In the genomic region with DNA sequence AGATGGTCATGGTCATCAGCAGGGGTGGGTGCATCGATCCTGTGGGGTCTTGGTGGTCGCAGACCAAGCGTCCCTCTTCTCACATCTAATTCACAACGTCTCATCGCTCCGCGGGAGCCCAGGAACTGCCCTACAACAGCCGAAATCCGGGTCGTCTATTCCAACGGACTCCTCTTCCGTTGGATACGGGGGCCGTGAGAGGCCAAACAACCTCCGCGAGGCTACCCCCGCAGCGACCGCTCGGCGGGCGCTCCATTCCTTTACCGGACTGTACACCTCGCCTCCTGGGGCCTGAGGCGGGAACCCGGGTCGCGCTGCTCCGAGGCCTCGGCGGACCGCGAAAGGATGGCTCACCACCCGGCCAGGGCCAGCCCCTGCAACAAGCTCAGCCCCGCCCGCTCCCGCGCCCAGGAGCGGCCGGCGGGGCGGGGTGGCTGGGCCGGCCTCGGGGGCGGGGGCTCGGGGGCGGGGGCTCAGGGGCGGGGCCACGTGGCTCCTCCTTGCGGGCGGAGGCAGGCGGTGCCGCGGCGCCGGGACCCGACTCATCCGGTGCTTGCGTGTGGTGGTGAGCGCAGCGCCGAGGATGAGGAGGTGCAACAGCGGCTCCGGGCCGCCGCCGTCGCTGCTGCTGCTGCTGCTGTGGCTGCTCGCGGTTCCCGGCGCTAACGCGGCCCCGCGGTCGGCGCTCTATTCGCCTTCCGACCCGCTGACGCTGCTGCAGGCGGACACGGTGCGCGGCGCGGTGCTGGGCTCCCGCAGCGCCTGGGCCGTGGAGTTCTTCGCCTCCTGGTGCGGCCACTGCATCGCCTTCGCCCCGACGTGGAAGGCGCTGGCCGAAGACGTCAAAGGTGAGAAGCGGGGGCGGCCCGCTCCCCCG, we compare ENCODE assay signal across 8 cellular contexts. TPM values are rescaled to one million over a fixed set of nuclear protein-coding genes. Genes with fewer than 3 reads are reported as not detected.
DNase-seq lines count a peak whose midpoint lies in the region; TF ChIP-seq lines count a peak whose summit lies in the region.

A gene with protein sequence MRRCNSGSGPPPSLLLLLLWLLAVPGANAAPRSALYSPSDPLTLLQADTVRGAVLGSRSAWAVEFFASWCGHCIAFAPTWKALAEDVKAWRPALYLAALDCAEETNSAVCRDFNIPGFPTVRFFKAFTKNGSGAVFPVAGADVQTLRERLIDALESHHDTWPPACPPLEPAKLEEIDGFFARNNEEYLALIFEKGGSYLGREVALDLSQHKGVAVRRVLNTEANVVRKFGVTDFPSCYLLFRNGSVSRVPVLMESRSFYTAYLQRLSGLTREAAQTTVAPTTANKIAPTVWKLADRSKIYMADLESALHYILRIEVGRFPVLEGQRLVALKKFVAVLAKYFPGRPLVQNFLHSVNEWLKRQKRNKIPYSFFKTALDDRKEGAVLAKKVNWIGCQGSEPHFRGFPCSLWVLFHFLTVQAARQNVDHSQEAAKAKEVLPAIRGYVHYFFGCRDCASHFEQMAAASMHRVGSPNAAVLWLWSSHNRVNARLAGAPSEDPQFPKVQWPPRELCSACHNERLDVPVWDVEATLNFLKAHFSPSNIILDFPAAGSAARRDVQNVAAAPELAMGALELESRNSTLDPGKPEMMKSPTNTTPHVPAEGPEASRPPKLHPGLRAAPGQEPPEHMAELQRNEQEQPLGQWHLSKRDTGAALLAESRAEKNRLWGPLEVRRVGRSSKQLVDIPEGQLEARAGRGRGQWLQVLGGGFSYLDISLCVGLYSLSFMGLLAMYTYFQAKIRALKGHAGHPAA (plus strand): TSS at position 545 of the 877 bp plus-strand sequence. CDS start 39 bp downstream, at position 584.

- H3K4ac ChIP-seq in neuronal stem cell (ENCODE audit: low read length), result no peak within 1 kb of the TSS

- H3K79me2 ChIP-seq in MM.1S (ENCODE audit: low read length), result no peaks in the 10 kb centered on the region

- no peak within 1 kb of the TSS for H2BK12ac ChIP-seq in neuronal stem cell (ENCODE audit: low read length)

- no peak within 1 kb of the TSS for H2BK15ac ChIP-seq in neuronal stem cell (ENCODE audit: low read length)

- H3F3A ChIP-seq in MM.1S (ENCODE audit: insufficient read depth, low read length), result peaks cover 5% of the 10 kb centered on the region; the same call in 1 of the 2 replicates

- H3K23ac ChIP-seq in neuronal stem cell (ENCODE audit: low read depth, low read length, poor library complexity), result peak within 1 kb of the TSS; percentile 87

- H3K14ac ChIP-seq in neuronal stem cell (ENCODE audit: low read length), result peak within 1 kb of the TSS; percentile 78

- H2BK5ac ChIP-seq in neuronal stem cell (ENCODE audit: low read length), result peak within 1 kb of the TSS; percentile 40

- H3K27ac ChIP-seq in MM.1S (ENCODE audit: low read length) (peak within 1 kb of the TSS; percentile 74; the same call in 1 of the 2 replicates), neuronal stem cell (replicated peaks; ENCODE audit: low read length) (peak within 1 kb of the TSS; percentile 85)

- no peak within 1 kb of the TSS for H4K91ac ChIP-seq in neuronal stem cell (ENCODE audit: low read depth, low read length, poor library complexity)

- no peaks in the 10 kb centered on the region for H3K9me2 ChIP-seq in MM.1S (replicated peaks; ENCODE audit: insufficient read depth, low read length)

- H3K36me3 ChIP-seq in HAP-1 (replicated peaks) (no peaks in the 10 kb centered on the region), MM.1S (replicated peaks; ENCODE audit: insufficient read depth, low read length) (no peaks in the 10 kb centered on the region), neuronal stem cell (replicated peaks in 1 of 2; ENCODE audit: control insufficient read depth in 2 of 2, insufficient read depth in 2 of 2, low read length in 2 of 2) (no peaks in the 10 kb centered on the region)

- H3K4me3 ChIP-seq in HAP-1 (peak within 1 kb of the TSS; percentile 62), MM.1S (ENCODE audit: low read length) (peak within 1 kb of the TSS; percentile 97), neuronal stem cell (ENCODE audit: low read length in 2 of 2) (peak within 1 kb of the TSS; percentile 77 to 96)

- H3K9ac ChIP-seq in MM.1S (ENCODE audit: low read length) (peak within 1 kb of the TSS; percentile 79), neuronal stem cell (ENCODE audit: low read depth, low read length, poor library complexity) (peak within 1 kb of the TSS; percentile 96)

- DNase-seq in GF-D8 (lab: John Stamatoyannopoulos, UW) (peak; percentile 66), HAP-1 (ENCODE audit: low spot score in 2 of 2) (peak; percentile 74 to 88), MM.1S (peak; percentile 93), SK-MEL-5 (ENCODE audit: low read depth, low spot score) (peak; percentile 82), foreskin melanocyte (peak; percentile 79), neuronal stem cell (ENCODE audit: low spot score) (peak; percentile 81)
- DNase-seq in activated naive CD4-positive, alpha-beta T cell treated with Interleukin-2 at 50 U/mL for 16 hours, result peak; percentile 89

- H2BK120ac ChIP-seq in neuronal stem cell (ENCODE audit: low read depth, low read length), result no peak within 1 kb of the TSS

- no CpG with 5 or more reads among the region's 104 CpGs for WGBS in neuronal stem cell (ENCODE audit: extremely low coverage in 2 of 2, insufficient read length in 2 of 2, insufficient replicate concordance in 1 of 2), 2 donors

- H2AFZ ChIP-seq in MM.1S (ENCODE audit: low read length) (peak within 1 kb of the TSS; percentile 96), neuronal stem cell (ENCODE audit: low read length) (peak within 1 kb of the TSS; percentile 97)

- H3K9me3 ChIP-seq in HAP-1, result no peaks in the 10 kb centered on the region
- H3K9me3 ChIP-seq in MM.1S (replicated peaks; ENCODE audit: insufficient read depth, low read length), result no peaks in the 10 kb centered on the region
- no peaks in the 10 kb centered on the region for H3K9me3 ChIP-seq in neuronal stem cell (replicated peaks in 1 of 2; ENCODE audit: control insufficient read depth in 2 of 2, insufficient read depth in 1 of 2, low read depth in 1 of 2, low read length in 2 of 2)

- H4K20me1 ChIP-seq in MM.1S (ENCODE audit: insufficient read depth, low read length), result no peaks in the 10 kb centered on the region

- no peak within 1 kb of the TSS for H2AK5ac ChIP-seq in neuronal stem cell (ENCODE audit: low read depth, low read length)

- H3K4me1 ChIP-seq in HAP-1 (peaks cover 5% of the 10 kb centered on the region; the same call in 1 of the 2 replicates), MM.1S (ENCODE audit: low read length) (peaks cover 12% of the 10 kb centered on the region), neuronal stem cell (ENCODE audit: control insufficient read depth in 2 of 2, insufficient read depth in 1 of 2, low read depth in 1 of 2, low read length in 2 of 2) (peaks cover 0 to 6% of the 10 kb centered on the region in 2 donors)

- in situ Hi-C loops in HAP-1 (cut with MboI; ENCODE audit: low sequenced_read_pairs), result no loop called here
- in situ Hi-C loops in SK-MEL-5 (cut with HindIII; ENCODE audit: low pct_unique_long_range_greater_than_20kb, low sequenced_read_pairs), result no loop called here

- TF ChIP-seq CTCF in MM.1S (IDR thresholded peaks at IDR 0.05; ENCODE audit: low read length) (0 out of 2 replicates have a peak, but pooled peaks have one; percentile 10), subcutaneous adipose tissue (IDR thresholded peaks at IDR 0.05; ENCODE audit: low read depth) (no peak)

- peaks cover 7% of the 10 kb centered on the region for H3K79me1 ChIP-seq in neuronal stem cell (ENCODE audit: low read depth, low read length)

- H3K4me2 ChIP-seq in MM.1S (ENCODE audit: low read depth, low read length) (peak within 1 kb of the TSS; percentile 95), neuronal stem cell (ENCODE audit: insufficient read depth, low read length, poor library complexity, severe bottlenecking) (peak within 1 kb of the TSS; percentile 94)

- peak within 1 kb of the TSS; percentile 96 for H3K18ac ChIP-seq in neuronal stem cell (ENCODE audit: low read length)

- peak within 1 kb of the TSS; percentile 53 for H4K8ac ChIP-seq in neuronal stem cell (ENCODE audit: low read depth, low read length)

- H3K27me3 ChIP-seq in HAP-1 (ENCODE audit: low read depth) (no peaks in the 10 kb centered on the region), MM.1S (replicated peaks; ENCODE audit: insufficient read depth, low read length) (peaks cover 5% of the 10 kb centered on the region; the same call in 1 of the 2 replicates), neuronal stem cell (ENCODE audit: control insufficient read depth in 3 of 3, insufficient read depth in 3 of 3, low read depth in 1 of 3, low read length in 3 of 3) (peaks cover 0 to 30% (median 9%) of the 10 kb centered on the region in 3 experiments)

RNA-seq across cellular contexts. Expression of the gene that starts here (rescaled TPM):
- total RNA-seq in SK-MEL-5 (2014; rRNA removed; shearing (Covaris generic)), result 66.9 and 77.5 TPM in 2 replicates
- 222 and 267 TPM in 2 replicates for polyA plus RNA-seq in SK-MEL-5 (2015; cell fraction: cytosol; rRNA removed)
- polyA plus RNA-seq in SK-MEL-5 (2015; cell fraction: nucleus; rRNA removed), result 39.2 and 40.5 TPM in 2 replicates
- polyA plus RNA-seq in neuronal stem cell (2013, experiment 1 of 2), result 31.6 TPM
- polyA plus RNA-seq in neuronal stem cell (2013, experiment 2 of 2), result 30.8 TPM
- total RNA-seq in subcutaneous adipose tissue, result 10 to 100 TPM; 16.8 to 71.4 (median 49.7) TPM

Comparison
In these comparisons a context has a peak if more than half of its experiments do, and no peak if none do; other contexts are left out.
1. Peak in every context shown above with its lines: DNase-seq, H3K4me3 ChIP-seq and H3K27ac ChIP-seq.